9 cellular contexts compared by ENCODE assay signal in the genomic region with DNA sequence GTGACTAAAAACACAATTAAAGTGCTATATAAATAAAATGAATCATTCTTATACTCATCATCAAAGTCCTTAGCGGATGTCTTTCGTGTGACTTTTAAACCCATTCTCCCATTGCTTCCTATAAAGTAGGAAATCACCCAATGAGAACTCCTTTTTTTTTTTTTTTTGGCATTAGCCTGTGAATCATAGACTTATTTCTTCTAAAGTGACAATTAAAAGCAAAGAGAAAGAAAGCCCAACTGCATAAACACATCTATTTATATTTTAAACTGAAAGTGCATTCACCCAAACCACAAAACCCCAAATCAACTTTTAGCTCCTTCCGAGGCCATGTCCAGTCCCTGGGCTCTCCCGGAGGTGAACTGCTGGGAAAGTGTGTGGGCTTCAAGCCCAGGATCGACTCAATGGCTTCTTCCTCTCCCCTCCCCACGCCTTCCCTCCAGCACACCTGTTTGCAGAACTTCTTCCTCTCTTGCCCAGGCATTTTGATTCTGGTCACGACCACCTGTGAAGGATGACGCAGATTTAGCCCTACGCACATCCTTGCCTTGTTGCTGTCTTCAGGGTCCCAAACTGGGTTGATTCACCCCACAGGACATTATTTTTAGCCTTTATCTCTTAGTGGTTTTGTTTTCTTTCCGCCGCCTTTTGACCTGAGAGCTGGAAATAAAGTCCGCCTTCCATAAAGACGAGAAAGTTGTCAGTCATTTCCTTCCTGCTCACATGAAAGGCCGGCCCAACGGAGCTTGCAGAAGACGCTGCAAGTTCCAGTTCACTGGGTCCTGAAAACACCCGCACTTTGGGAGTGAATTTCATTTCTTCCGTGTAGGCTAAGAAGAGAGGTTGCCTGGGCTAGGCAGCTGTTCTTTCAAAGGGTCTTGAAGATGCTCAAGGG.
DNase-seq lines count a peak whose midpoint lies in the region; ATAC-seq, FAIRE-seq and TF ChIP-seq lines count a peak whose summit lies in the region.
"Had no signal": no experiment of that assay in that cellular context is flagged by ENCODE, and none has a peak within 500 bp of the region (broad histone marks: within the 10 kb centered on the region; RNA-seq: fewer than 3 reads in every experiment).

No MANE protein-coding gene starts in this region.

- peak; percentile 86 for DNase-seq in LHCN-M2 (ENCODE audit: low read depth)
- DNase-seq in fibroblast of villous mesenchyme (ENCODE audit: low read depth), result peak; percentile 27
- DNase-seq in mesothelial cell of epicardium (ENCODE audit: low spot score in 2 of 2, unreplicated experiment in 2 of 2), result no peak
- DNase-seq in D721Med (ENCODE audit: insufficient read length, low spot score), result no peak
- DNase-seq in COLO668 (lab: John Stamatoyannopoulos, UW; ENCODE audit: unreplicated experiment), result no peak

- no peak overlapping the region for H3K4me3 Mint-ChIP-seq in mesothelial cell of epicardium

- no peaks in the 10 kb centered on the region for H3K27me3 Mint-ChIP-seq in mesothelial cell of epicardium (ENCODE audit: low read depth)

- peak; percentile 84 for ATAC-seq in GM18502 (IDR thresholded peaks at IDR 0.05; ENCODE audit: poor library complexity, unreplicated experiment)
- ATAC-seq in GM21576 (IDR thresholded peaks at IDR 0.05; ENCODE audit: unreplicated experiment), result peak; percentile 82
- no peak for ATAC-seq in SK-N-SH treated with all-trans-retinoic acid at 6 μM for 48 hours
- ATAC-seq: K562 had no signal

- H3K9me3 Mint-ChIP-seq in mesothelial cell of epicardium, result peaks cover 12% of the 10 kb centered on the region

- H3K4me3 ChIP-seq in fibroblast of villous mesenchyme (ENCODE audit: low read depth, low read length), result no peak overlapping the region
- H3K4me3 ChIP-seq: K562 had no signal

- FAIRE-seq in D721Med (lab: Jason Lieb, UNC), result no peak
- FAIRE-seq: K562 had no signal

- TF ChIP-seq CTCF in fibroblast of villous mesenchyme (IDR thresholded peaks at IDR 0.05; ENCODE audit: insufficient read depth, low read depth, low read length) (no peak), mesothelial cell of epicardium (IDR thresholded peaks at IDR 0.05; ENCODE audit: unreplicated experiment) (no peak), D721Med (IDR thresholded peaks at IDR 0.05; ENCODE audit: insufficient read depth, missing control alignments) (no peak)

- H3K36me3 Mint-ChIP-seq in mesothelial cell of epicardium, result no peaks in the 10 kb centered on the region

- peaks cover 3% of the 10 kb centered on the region for H3K4me1 Mint-ChIP-seq in mesothelial cell of epicardium

- no peak overlapping the region for H3K27ac Mint-ChIP-seq in mesothelial cell of epicardium

TF ChIP-seq in SK-N-SH treated with all-trans-retinoic acid at 6 μM for 48 hours, 23 proteins besides CTCF, POLR2A, EP300 and RAD21:
- TF ChIP-seq RARB (CRISPR knock-in tag; IDR thresholded peaks at IDR 0.05) (no peak), GLIS3 (CRISPR knock-in tag; IDR thresholded peaks at IDR 0.05) (no peak)
- TF ChIP-seq, protein P1, sequence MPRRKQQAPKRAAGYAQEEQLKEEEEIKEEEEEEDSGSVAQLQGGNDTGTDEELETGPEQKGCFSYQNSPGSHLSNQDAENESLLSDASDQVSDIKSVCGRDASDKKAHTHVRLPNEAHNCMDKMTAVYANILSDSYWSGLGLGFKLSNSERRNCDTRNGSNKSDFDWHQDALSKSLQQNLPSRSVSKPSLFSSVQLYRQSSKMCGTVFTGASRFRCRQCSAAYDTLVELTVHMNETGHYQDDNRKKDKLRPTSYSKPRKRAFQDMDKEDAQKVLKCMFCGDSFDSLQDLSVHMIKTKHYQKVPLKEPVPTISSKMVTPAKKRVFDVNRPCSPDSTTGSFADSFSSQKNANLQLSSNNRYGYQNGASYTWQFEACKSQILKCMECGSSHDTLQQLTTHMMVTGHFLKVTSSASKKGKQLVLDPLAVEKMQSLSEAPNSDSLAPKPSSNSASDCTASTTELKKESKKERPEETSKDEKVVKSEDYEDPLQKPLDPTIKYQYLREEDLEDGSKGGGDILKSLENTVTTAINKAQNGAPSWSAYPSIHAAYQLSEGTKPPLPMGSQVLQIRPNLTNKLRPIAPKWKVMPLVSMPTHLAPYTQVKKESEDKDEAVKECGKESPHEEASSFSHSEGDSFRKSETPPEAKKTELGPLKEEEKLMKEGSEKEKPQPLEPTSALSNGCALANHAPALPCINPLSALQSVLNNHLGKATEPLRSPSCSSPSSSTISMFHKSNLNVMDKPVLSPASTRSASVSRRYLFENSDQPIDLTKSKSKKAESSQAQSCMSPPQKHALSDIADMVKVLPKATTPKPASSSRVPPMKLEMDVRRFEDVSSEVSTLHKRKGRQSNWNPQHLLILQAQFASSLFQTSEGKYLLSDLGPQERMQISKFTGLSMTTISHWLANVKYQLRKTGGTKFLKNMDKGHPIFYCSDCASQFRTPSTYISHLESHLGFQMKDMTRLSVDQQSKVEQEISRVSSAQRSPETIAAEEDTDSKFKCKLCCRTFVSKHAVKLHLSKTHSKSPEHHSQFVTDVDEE (CRISPR knock-in tag; IDR thresholded peaks at IDR 0.05), result no peak
TF ChIP-seq in SK-N-SH treated with all-trans-retinoic acid at 6 μM for 48 hours: peak in this region for 0.

Comparison
In these comparisons a context has a peak if more than half of its experiments do, and no peak if none do; other contexts are left out.
1. DNase-seq: peak in LHCN-M2 (single experiment) and fibroblast of villous mesenchyme (single experiment); none in mesothelial cell of epicardium (0 of 2), D721Med (single experiment) and COLO668 (single experiment).